Comparison of ENCODE assay signal across 19 cellular contexts in genomic region chr10:132109341-132110072, GRCh38. TPM values are rescaled to one million over a fixed set of nuclear protein-coding genes. Genes with fewer than 3 reads are reported as not detected.
A peak's percentile ranks its signal among the peaks of the same experiment; 100 is the strongest.
DNase-seq lines count a peak whose midpoint lies in the region; ATAC-seq lines count a peak whose summit lies in the region.
"Had no signal": no experiment of that assay in that cellular context is flagged by ENCODE, and none has a peak within 500 bp of the region (broad histone marks: within the 10 kb centered on the region; RNA-seq: fewer than 3 reads in every experiment).

No MANE protein-coding gene starts in this region.

- H3K9me3 ChIP-seq in aorta (ENCODE audit: control insufficient read depth, low read length): no peaks in the 10 kb centered on the region
- H3K9me3 ChIP-seq: uterus had no signal

- POLR2A ChIA-PET in naive thymus-derived CD8-positive, alpha-beta T cell (lab: Charles Lee): no interaction called here

- intact Hi-C loops in Right ventricle myocardium inferior (cut with DNase I) (no loop called here), aorta (cut with DNase I) (no loop called here)

- no peak overlapping the region for H3K27ac Mint-ChIP-seq in naive thymus-derived CD8-positive, alpha-beta T cell
- H3K27ac Mint-ChIP-seq: activated naive CD4-positive, alpha-beta T cell treated with anti-CD3 and anti-CD28 coated beads, Interleukin-2, amount 50 U/mL, for 24 hours; stimulated activated memory B cell treated with anti-CD40 and anti-IgM and Interleukin-4, amounts not matched to agents 10 μg/mL and 1 μg/mL and 100 μg/mL, for 72 hours had no signal

- H3K4me1 ChIP-seq in aorta (ENCODE audit: control insufficient read depth in 1 of 2, insufficient read depth in 2 of 2, low read length in 2 of 2): no peaks in the 10 kb centered on the region
- H3K4me1 ChIP-seq: uterus had no signal

- no peaks in the 10 kb centered on the region for H3K4me1 Mint-ChIP-seq in naive thymus-derived CD8-positive, alpha-beta T cell
- H3K4me1 Mint-ChIP-seq: activated naive CD4-positive, alpha-beta T cell treated with anti-CD3 and anti-CD28 coated beads, Interleukin-2, amount 50 U/mL, for 24 hours; neural crest cell; stimulated activated memory B cell treated with anti-CD40 and anti-IgM and Interleukin-4, amounts not matched to agents 10 μg/mL and 1 μg/mL and 100 μg/mL, for 72 hours had no signal

- H3K36me3 ChIP-seq in aorta (ENCODE audit: control insufficient read depth in 1 of 2, insufficient read depth in 2 of 2, low read length in 1 of 2): no peaks in the 10 kb centered on the region
- H3K36me3 ChIP-seq: uterus had no signal

- DNase-seq in stimulated activated CD4-positive, alpha-beta T cell treated with anti-CD3 and anti-CD28 coated beads, Interleukin-4, amount 100 ng/mL, for 24 hours: peak; percentile 1
- no peak for DNase-seq in stimulated activated CD4-positive, alpha-beta T cell treated with anti-CD3 and anti-CD28 coated beads, Interleukin-4, amount 100 ng/mL, for 4 hours
- DNase-seq in Right ventricle myocardium inferior (ENCODE audit: missing footprints): no peak
- DNase-seq in mucosa of gallbladder (ENCODE audit: low spot score): peak; percentile 8
- DNase-seq in aorta: peak in 1 of 2 donors; percentile 70
- DNase-seq in naive thymus-derived CD8-positive, alpha-beta T cell: no peak
- DNase-seq in HuH-7.5 (ENCODE audit: low spot score): no peak
- DNase-seq in NCI-H128 (lab: John Stamatoyannopoulos, UW; ENCODE audit: unreplicated experiment): no peak
- DNase-seq: AML-193; central memory CD4-positive, alpha-beta T cell; NCI-H2029 treated with DMSO at 0.1 percent for 48 hours; NCI-H774 had no signal

- no peaks in the 10 kb centered on the region for H3K27me3 ChIP-seq in aorta (ENCODE audit: control insufficient read depth in 1 of 2, insufficient read depth in 2 of 2, low read length in 1 of 2)
- H3K27me3 ChIP-seq: uterus had no signal

- H3K4me3 Mint-ChIP-seq in naive thymus-derived CD8-positive, alpha-beta T cell: no peak overlapping the region
- H3K4me3 Mint-ChIP-seq: activated naive CD4-positive, alpha-beta T cell treated with anti-CD3 and anti-CD28 coated beads, Interleukin-2, amount 50 U/mL, for 24 hours; neural crest cell; stimulated activated memory B cell treated with anti-CD40 and anti-IgM and Interleukin-4, amounts not matched to agents 10 μg/mL and 1 μg/mL and 100 μg/mL, for 72 hours had no signal

- no peaks in the 10 kb centered on the region for H3K36me3 Mint-ChIP-seq in naive thymus-derived CD8-positive, alpha-beta T cell
- H3K36me3 Mint-ChIP-seq: activated naive CD4-positive, alpha-beta T cell treated with anti-CD3 and anti-CD28 coated beads, Interleukin-2, amount 50 U/mL, for 24 hours; stimulated activated memory B cell treated with anti-CD40 and anti-IgM and Interleukin-4, amounts not matched to agents 10 μg/mL and 1 μg/mL and 100 μg/mL, for 72 hours had no signal

- peaks cover 0 to 11% (median 2%) of the 10 kb centered on the region in 5 donors for H3K27me3 Mint-ChIP-seq in naive thymus-derived CD8-positive, alpha-beta T cell
- H3K27me3 Mint-ChIP-seq: activated naive CD4-positive, alpha-beta T cell treated with anti-CD3 and anti-CD28 coated beads, Interleukin-2, amount 50 U/mL, for 24 hours had no signal

- no peak overlapping the region for H3K4me3 ChIP-seq in aorta (ENCODE audit: low read length in 2 of 2)
- H3K4me3 ChIP-seq: uterus had no signal

- no peaks in the 10 kb centered on the region for H3K9me3 Mint-ChIP-seq in naive thymus-derived CD8-positive, alpha-beta T cell
- H3K9me3 Mint-ChIP-seq: activated naive CD4-positive, alpha-beta T cell treated with anti-CD3 and anti-CD28 coated beads, Interleukin-2, amount 50 U/mL, for 24 hours; neural crest cell; stimulated activated memory B cell treated with anti-CD40 and anti-IgM and Interleukin-4, amounts not matched to agents 10 μg/mL and 1 μg/mL and 100 μg/mL, for 72 hours had no signal

- ATAC-seq in Right ventricle myocardium inferior (peak; percentile 82), aorta (ENCODE audit: low FRiP score) (peak; percentile 51)
- ATAC-seq in naive thymus-derived CD8-positive, alpha-beta T cell: no peak
- ATAC-seq: stimulated activated memory B cell treated with anti-CD40 and anti-IgM and Interleukin-4, amounts not matched to agents 10 μg/mL and 1 μg/mL and 100 μg/mL, for 72 hours had no signal

- H3K27ac ChIP-seq in aorta (ENCODE audit: low read depth in 1 of 2, low read length in 2 of 2): no peak overlapping the region
- H3K27ac ChIP-seq: uterus had no signal

- WGBS in aorta, 2 donors: 75 to 76% methylated on average over 18 of the region's 18 CpGs

RNA-seq across cellular contexts. Expression of gene JAKMIP3, which starts 43.8 kb away (rescaled TPM):
- total RNA-seq in Right ventricle myocardium inferior (1.6 TPM), mucosa of gallbladder (1.1 TPM), aorta (under 1 TPM; 0.23 to 0.99 TPM)
- under 1 TPM in 1 of 2 donors, not detected in 1; 0.36 TPM for polyA plus RNA-seq in aorta
- under 1 TPM; 0.16 TPM for total RNA-seq in naive thymus-derived CD8-positive, alpha-beta T cell
- polyA plus RNA-seq in naive thymus-derived CD8-positive, alpha-beta T cell: under 1 TPM in 1 of 3 donors, not detected in 2; 0.07 TPM
- total RNA-seq: endothelial cell of umbilical vein, HT-29, RPMI7951 had no signal

Comparison
In these comparisons a context has a peak if more than half of its experiments do, and no peak if none do; other contexts are left out.
1. DNase-seq: peak in stimulated activated CD4-positive, alpha-beta T cell treated with anti-CD3 and anti-CD28 coated beads, Interleukin-4, amount 100 ng/mL, for 24 hours (single experiment) and mucosa of gallbladder (single experiment); none in stimulated activated CD4-positive, alpha-beta T cell treated with anti-CD3 and anti-CD28 coated beads, Interleukin-4, amount 100 ng/mL, for 4 hours (0 of 2), Right ventricle myocardium inferior (single experiment), naive thymus-derived CD8-positive, alpha-beta T cell (0 of 10), HuH-7.5 (single experiment) and NCI-H128 (single experiment).
2. ATAC-seq: peak in Right ventricle myocardium inferior (single experiment) and aorta (single experiment); none in naive thymus-derived CD8-positive, alpha-beta T cell (0 of 2).